ENCODE assay signal across 19 cellular contexts in the genomic region with DNA sequence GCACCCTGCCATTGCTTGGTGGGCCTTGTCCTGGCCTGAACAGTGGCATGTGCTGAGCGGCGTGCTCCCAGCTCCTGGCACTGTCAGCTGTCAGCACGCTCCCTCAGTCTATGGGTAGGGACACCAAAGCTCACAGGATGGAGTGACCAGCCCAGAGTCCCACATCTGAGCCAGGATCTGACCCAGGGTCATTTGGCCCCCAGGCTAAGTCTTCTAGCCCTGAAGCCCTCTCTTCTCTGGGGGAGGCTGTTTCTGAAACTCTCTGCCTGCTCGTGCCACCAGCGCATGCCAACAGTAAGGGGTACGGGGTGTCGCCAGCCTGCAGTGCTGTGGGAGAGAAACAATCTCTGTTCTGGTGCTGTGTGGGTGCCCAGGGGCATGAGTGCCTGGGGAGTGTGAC. TPM values are rescaled to one million over a fixed set of nuclear protein-coding genes. Genes with fewer than 3 reads are reported as not detected.
DNase-seq lines count a peak whose midpoint lies in the region; ATAC-seq, FAIRE-seq and TF ChIP-seq lines count a peak whose summit lies in the region.
"Had no signal": no experiment of that assay in that cellular context is flagged by ENCODE, and none has a peak within 500 bp of the region (broad histone marks: within the 10 kb centered on the region; RNA-seq: fewer than 3 reads in every experiment).

No MANE protein-coding gene starts in this region.

- peak overlapping the region in 4 of 5 experiments; percentile 2 to 67 (median 30) for H3K27ac Mint-ChIP-seq in brain
- H3K27ac Mint-ChIP-seq: CD4-positive, alpha-beta memory T cell; H9 had no signal

- FAIRE-seq in HTR-8/SVneo (lab: Jason Lieb, UNC), result no peak
- FAIRE-seq: GM12878, GM19239, H1 had no signal

- H3K4me3 Mint-ChIP-seq in brain, result no peak overlapping the region
- H3K4me3 Mint-ChIP-seq: CD14-positive monocyte; CD4-positive, alpha-beta memory T cell; H9 had no signal

- no peak overlapping the region for H2BK15ac ChIP-seq in neuronal stem cell (ENCODE audit: low read length)

- H2BK12ac ChIP-seq in neuronal stem cell (ENCODE audit: low read length), result no peak overlapping the region

- peak overlapping the region; percentile 2 for H2AK5ac ChIP-seq in neuronal stem cell (ENCODE audit: low read depth, low read length)

- no peak overlapping the region for H2AFZ ChIP-seq in neuronal stem cell (ENCODE audit: low read length)
- no peak overlapping the region for H2AFZ ChIP-seq in Karpas-422 (ENCODE audit: low read length)

- no peak overlapping the region for H3K18ac ChIP-seq in neuronal stem cell (ENCODE audit: low read length)

- peak overlapping the region; percentile 50 for H2BK5ac ChIP-seq in neuronal stem cell (ENCODE audit: low read length)

- H3K23ac ChIP-seq in neuronal stem cell (ENCODE audit: low read depth, low read length, poor library complexity), result no peak overlapping the region

- H3K9me3 ChIP-seq in neuronal stem cell (replicated peaks in 1 of 2; ENCODE audit: control insufficient read depth in 2 of 2, insufficient read depth in 1 of 2, low read depth in 1 of 2, low read length in 2 of 2) (peaks cover 3 to 9% of the 10 kb centered on the region in 2 donors), Karpas-422 (ENCODE audit: low read length) (0 out of 2 replicates have a peak, but pooled peaks cover 3% of the 10 kb centered on the region)

- intact Hi-C loops in dorsolateral prefrontal cortex (cut with DNase I), result no loop called here

- peak overlapping the region; percentile 30 for H4K91ac ChIP-seq in neuronal stem cell (ENCODE audit: low read depth, low read length, poor library complexity)

- no peak for ATAC-seq in esophagus mucosa
- ATAC-seq: GM12878 had no signal

- H3K4me2 ChIP-seq in neuronal stem cell (ENCODE audit: insufficient read depth, low read length, poor library complexity, severe bottlenecking) (no peak overlapping the region), Karpas-422 (ENCODE audit: low read depth, low read length, poor library complexity, severe bottlenecking) (no peak overlapping the region)
- H3K4me2 ChIP-seq: BLaER1 had no signal

- peaks cover 0 to 9% of the 10 kb centered on the region in 2 donors for H3K4me1 ChIP-seq in neuronal stem cell (ENCODE audit: control insufficient read depth in 2 of 2, insufficient read depth in 1 of 2, low read depth in 1 of 2, low read length in 2 of 2)
- H3K4me1 ChIP-seq in Karpas-422 (ENCODE audit: low read length), result no peaks in the 10 kb centered on the region

- H3K9ac ChIP-seq in neuronal stem cell (ENCODE audit: low read depth, low read length, poor library complexity) (no peak overlapping the region), Karpas-422 (ENCODE audit: low read length) (no peak overlapping the region)
- H3K9ac ChIP-seq: BLaER1 had no signal

- H3K79me2 ChIP-seq in Karpas-422 (ENCODE audit: low read length), result no peaks in the 10 kb centered on the region

- H3K36me3 Mint-ChIP-seq in brain, result peaks cover 39% of the 10 kb centered on the region
- H3K36me3 Mint-ChIP-seq: CD14-positive monocyte; CD4-positive, alpha-beta memory T cell had no signal

- no peak overlapping the region for H3K14ac ChIP-seq in neuronal stem cell (ENCODE audit: low read length)

- peaks cover 3 to 14% (median 10%) of the 10 kb centered on the region in 5 experiments for H3K9me3 Mint-ChIP-seq in brain

- no peak for TF ChIP-seq CTCF in brain (conservative IDR thresholded peaks at IDR 0.05)
- TF ChIP-seq CTCF in dorsolateral prefrontal cortex (IDR thresholded peaks at IDR 0.05 in 54 of 56, conservative IDR thresholded peaks at IDR 0.05 in 2 of 56; ENCODE audit: low read depth in 1 of 56, partially characterized antibody in 56 of 56), result no peak

- no peak overlapping the region for H4K8ac ChIP-seq in neuronal stem cell (ENCODE audit: low read depth, low read length)

- H3K36me3 ChIP-seq in neuronal stem cell (replicated peaks in 1 of 2; ENCODE audit: control insufficient read depth in 2 of 2, insufficient read depth in 2 of 2, low read length in 2 of 2) (peaks cover 3 to 10% of the 10 kb centered on the region in 2 donors), Karpas-422 (ENCODE audit: insufficient read depth, low read length) (no peaks in the 10 kb centered on the region)
- H3K36me3 ChIP-seq: BLaER1 had no signal

- H3K27ac ChIP-seq in dorsolateral prefrontal cortex, result peak overlapping the region in 44 of 59 donors; percentile 6 to 84 (median 62)
- no peak overlapping the region for H3K27ac ChIP-seq in neuronal stem cell (replicated peaks; ENCODE audit: low read length)
- peak overlapping the region; percentile 83 for H3K27ac ChIP-seq in temporal lobe (ENCODE audit: low read depth, low read length)
- no peak overlapping the region for H3K27ac ChIP-seq in Karpas-422 (ENCODE audit: low read length)
- H3K27ac ChIP-seq: BLaER1 had no signal

- H3K4me1 Mint-ChIP-seq in brain, result peaks cover 42% of the 10 kb centered on the region
- H3K4me1 Mint-ChIP-seq: CD14-positive monocyte; CD4-positive, alpha-beta memory T cell had no signal

- H3K4me3 ChIP-seq in dorsolateral prefrontal cortex (no peak overlapping the region), neuronal stem cell (ENCODE audit: low read length in 2 of 2) (no peak overlapping the region), Karpas-422 (ENCODE audit: low read length) (no peak overlapping the region)
- H3K4me3 ChIP-seq: BLaER1, GM12878 had no signal

- no peaks in the 10 kb centered on the region for H3K27me3 Mint-ChIP-seq in brain
- H3K27me3 Mint-ChIP-seq: CD4-positive, alpha-beta memory T cell had no signal

- WGBS in neuronal stem cell (ENCODE audit: extremely low coverage in 2 of 2, insufficient read length in 2 of 2, insufficient replicate concordance in 1 of 2), 2 donors, result no CpG with 5 or more reads among the region's 7 CpGs

- H2BK120ac ChIP-seq in neuronal stem cell (ENCODE audit: low read depth, low read length), result no peak overlapping the region

- peaks cover 0 to 2% (median 0%) of the 10 kb centered on the region in 45 donors for H3K27me3 ChIP-seq in dorsolateral prefrontal cortex
- H3K27me3 ChIP-seq in neuronal stem cell (ENCODE audit: control insufficient read depth in 3 of 3, insufficient read depth in 3 of 3, low read depth in 1 of 3, low read length in 3 of 3), result no peaks in the 10 kb centered on the region
- H3K27me3 ChIP-seq in Karpas-422 (ENCODE audit: low read length), result no peaks in the 10 kb centered on the region
- H3K27me3 ChIP-seq: BLaER1 had no signal

- H3K79me1 ChIP-seq in neuronal stem cell (ENCODE audit: low read depth, low read length), result no peaks in the 10 kb centered on the region

- no peaks in the 10 kb centered on the region; the same call in 1 of the 2 replicates for H4K20me1 ChIP-seq in Karpas-422 (ENCODE audit: insufficient read depth, low read depth, low read length)
- H4K20me1 ChIP-seq: BLaER1 had no signal

- DNase-seq in dorsolateral prefrontal cortex, result no peak
- DNase-seq in neuronal stem cell (ENCODE audit: low spot score), result no peak
- DNase-seq in HTR-8/SVneo (ENCODE audit: insufficient read length, low spot score), result no peak
- no peak for DNase-seq in Karpas-422
- DNase-seq: 8988T; CD4-positive, alpha-beta memory T cell; DMS153; DMS79 treated with DMSO at 0.1 percent for 48 hours; GF-D8; H9 had no signal

- H3K4ac ChIP-seq in neuronal stem cell (ENCODE audit: low read length), result no peak overlapping the region

- H3K9me2 ChIP-seq in Karpas-422 (replicated peaks; ENCODE audit: insufficient read depth, low read length), result no peaks in the 10 kb centered on the region

RNA-seq across cellular contexts. Expression of gene CDH4, which starts 37.1 kb away (rescaled TPM):
- polyA plus RNA-seq in brain (ENCODE audit: insufficient read depth, low read depth, low replicate concordance), result 5.2 TPM
- total RNA-seq in dorsolateral prefrontal cortex, result 10 to 100 TPM in 118 of 120 experiments, 1 to 10 TPM in 2; 8.2 to 30.8 (median 16.7) TPM
- 10.2 TPM for polyA plus RNA-seq in neuronal stem cell (2013, experiment 1 of 2)
- 10.4 TPM for polyA plus RNA-seq in neuronal stem cell (2013, experiment 2 of 2)
- total RNA-seq in temporal lobe, result 25.6 TPM
- total RNA-seq in esophagus mucosa, result not detected
- total RNA-seq in Karpas-422 (2014; rRNA removed; shearing (Covaris generic); ENCODE audit: low replicate concordance), result not detected in 2 replicates
- total RNA-seq: GM12878, HT-29 had no signal
- polyA plus RNA-seq: CD14-positive monocyte, GM12878 had no signal

Comparison
In these comparisons a context has a peak if more than half of its experiments do, and no peak if none do; other contexts are left out.
1. H3K27ac ChIP-seq: peak in dorsolateral prefrontal cortex (44 of 59) and temporal lobe (single experiment); none in neuronal stem cell (single experiment) and Karpas-422 (single experiment).